8 cellular contexts compared by ENCODE assay signal in genomic region chrX:13000311-13000811, GRCh38. TPM values are rescaled to one million over a fixed set of nuclear protein-coding genes. Genes with fewer than 3 reads are reported as not detected.
DNase-seq lines count a peak whose midpoint lies in the region; ATAC-seq and TF ChIP-seq lines count a peak whose summit lies in the region.

No MANE protein-coding gene starts in this region.

- no peaks in the 10 kb centered on the region for H3K79me1 ChIP-seq in trophoblast cell (ENCODE audit: low read length)

- H3K27ac ChIP-seq in Peyer's patch (peak overlapping the region; percentile 55 to 72 (median 66)), hepatocyte (peak overlapping the region; percentile 65), trophoblast cell (ENCODE audit: low read depth, low read length) (no peak overlapping the region)

- no peaks in the 10 kb centered on the region for H3K79me2 ChIP-seq in hepatocyte
- H3K79me2 ChIP-seq in trophoblast cell (ENCODE audit: control insufficient read depth, insufficient read depth, low read length, poor library complexity) = no peaks in the 10 kb centered on the region

- peak overlapping the region; percentile 46 for H3K4me2 ChIP-seq in hepatocyte
- H3K4me2 ChIP-seq in trophoblast cell (ENCODE audit: low read length) = no peak overlapping the region

- H2BK120ac ChIP-seq in trophoblast cell (ENCODE audit: insufficient read depth, low read length, poor library complexity) = no peak overlapping the region

- no peak overlapping the region for H3K4ac ChIP-seq in trophoblast cell (ENCODE audit: low read depth, low read length)

- no peak overlapping the region for H3K18ac ChIP-seq in trophoblast cell (ENCODE audit: low read length)

- no peaks in the 10 kb centered on the region for H3K9me2 ChIP-seq in hepatocyte (replicated peaks; ENCODE audit: insufficient read depth)

- no peaks in the 10 kb centered on the region for H3K36me3 ChIP-seq in Peyer's patch
- H3K36me3 ChIP-seq in hepatocyte (replicated peaks; ENCODE audit: insufficient read depth, low read depth) = no peaks in the 10 kb centered on the region
- no peaks in the 10 kb centered on the region for H3K36me3 ChIP-seq in trophoblast cell (ENCODE audit: control insufficient read depth in 1 of 2, insufficient read depth in 2 of 2, low read length in 2 of 2)

- H3K27me3 ChIP-seq in Peyer's patch (no peaks in the 10 kb centered on the region), hepatocyte (no peaks in the 10 kb centered on the region), trophoblast cell (ENCODE audit: insufficient read depth, low read length) (no peaks in the 10 kb centered on the region)

- H3K23ac ChIP-seq in trophoblast cell (ENCODE audit: low read length) = no peak overlapping the region

- H4K12ac ChIP-seq in trophoblast cell (ENCODE audit: low read depth, low read length) = no peak overlapping the region

- no peak overlapping the region for H3K14ac ChIP-seq in trophoblast cell (ENCODE audit: low read length)

- no peaks in the 10 kb centered on the region for H4K20me1 ChIP-seq in hepatocyte (ENCODE audit: insufficient read depth, poor library complexity, severe bottlenecking)

- no peak overlapping the region for H4K8ac ChIP-seq in trophoblast cell (ENCODE audit: low read depth, low read length)

- no peak overlapping the region for H2BK12ac ChIP-seq in trophoblast cell (ENCODE audit: low read length)

- H4K91ac ChIP-seq in trophoblast cell (ENCODE audit: low read depth, low read length) = no peak overlapping the region

- WGBS in hepatocyte (ENCODE audit: low lambda C conversion rate, missing lambda C conversion rate) = 55% methylated on average over 8 of the region's 8 CpGs
- no CpG with 5 or more reads among the region's 8 CpGs for WGBS in trophoblast cell (ENCODE audit: extremely low coverage, insufficient coverage, insufficient read length)

- peak; percentile 51 for ATAC-seq in GM18870 (IDR thresholded peaks at IDR 0.05; ENCODE audit: unreplicated experiment)
- peak; percentile 52 for ATAC-seq in HG02759 (IDR thresholded peaks at IDR 0.05; ENCODE audit: unreplicated experiment)

- H2AK5ac ChIP-seq in trophoblast cell (ENCODE audit: low read length) = no peak overlapping the region

- no peak for TF ChIP-seq POLR2A in Peyer's patch (IDR thresholded peaks at IDR 0.05)

- H3K4me1 ChIP-seq in Peyer's patch (peaks cover 0 to 22% (median 12%) of the 10 kb centered on the region in 4 donors), hepatocyte (ENCODE audit: insufficient read depth) (peaks cover 54% of the 10 kb centered on the region), trophoblast cell (ENCODE audit: control insufficient read depth in 1 of 2, insufficient read depth in 2 of 2, low read length in 2 of 2) (peaks cover 0 to 2% of the 10 kb centered on the region in 2 experiments)

- H2BK5ac ChIP-seq in trophoblast cell (ENCODE audit: low read depth, low read length, poor library complexity) = no peak overlapping the region

- DNase-seq in Peyer's patch = peak in 2 of 3 donors; percentile 73 to 77
- DNase-seq in hepatocyte (ENCODE audit: low spot score) = no peak
- DNase-seq in foreskin fibroblast = no peak
- DNase-seq in trophoblast cell = no peak
- no peak for DNase-seq in putamen (ENCODE audit: low spot score)
- no peak for DNase-seq in NCI-H345 (lab: John Stamatoyannopoulos, UW)

- H3K9ac ChIP-seq in trophoblast cell (ENCODE audit: low read length) = no peak overlapping the region

- H2AFZ ChIP-seq in hepatocyte (peak overlapping the region; percentile 3), trophoblast cell (ENCODE audit: insufficient read depth, low read length, poor library complexity) (no peak overlapping the region)

- no peak overlapping the region for H3K4me3 ChIP-seq in Peyer's patch
- no peak overlapping the region for H3K4me3 ChIP-seq in hepatocyte
- no peak overlapping the region for H3K4me3 ChIP-seq in foreskin fibroblast (ENCODE audit: low read depth in 1 of 2, low read length in 2 of 2)
- H3K4me3 ChIP-seq in trophoblast cell (ENCODE audit: low read depth, low read length) = no peak overlapping the region

- no peaks in the 10 kb centered on the region for H3K9me3 ChIP-seq in Peyer's patch
- H3K9me3 ChIP-seq in hepatocyte (ENCODE audit: low read depth) = no peaks in the 10 kb centered on the region
- no peaks in the 10 kb centered on the region for H3K9me3 ChIP-seq in trophoblast cell (ENCODE audit: insufficient read depth, low read depth, low read length)

- TF ChIP-seq CTCF in Peyer's patch (IDR thresholded peaks at IDR 0.05) (no peak), hepatocyte (IDR thresholded peaks at IDR 0.05; ENCODE audit: poor library complexity) (no peak), foreskin fibroblast (IDR thresholded peaks at IDR 0.05; ENCODE audit: low read depth, low read length) (no peak)

RNA-seq across cellular contexts. Expression of gene TMSB4X, which starts 25.5 kb away (rescaled TPM):
- 1,000 to 10,000 TPM; 1,496 to 3,676 (median 1,701) TPM for total RNA-seq in Peyer's patch
- total RNA-seq in hepatocyte = 6,141 and 6,242 TPM in 2 replicates
- 9,038 and 9,758 TPM in 2 replicates for polyA plus RNA-seq in hepatocyte
- 2,127 and 2,260 TPM in 2 replicates for polyA plus RNA-seq in trophoblast cell (2013)

RNA-seq across cellular contexts. Expression of gene FAM9C, which starts 44.1 kb away (rescaled TPM):
- total RNA-seq in Peyer's patch (1 to 10 TPM in 1 of 4 donors, under 1 TPM in 1, not detected in 2; 0.57 to 1.6 TPM), hepatocyte (not detected in 2 replicates)
- not detected in 2 replicates for polyA plus RNA-seq in hepatocyte
- not detected in 2 replicates for polyA plus RNA-seq in trophoblast cell (2013)

Comparison
In these comparisons a context has a peak if more than half of its experiments do, and no peak if none do; other contexts are left out.
1. DNase-seq: peak in Peyer's patch (2 of 3); none in hepatocyte (single experiment), foreskin fibroblast (0 of 2), trophoblast cell (0 of 2), putamen (single experiment) and NCI-H345 (single experiment).